ENCODE assay signal across 17 cellular contexts in the genomic region with DNA sequence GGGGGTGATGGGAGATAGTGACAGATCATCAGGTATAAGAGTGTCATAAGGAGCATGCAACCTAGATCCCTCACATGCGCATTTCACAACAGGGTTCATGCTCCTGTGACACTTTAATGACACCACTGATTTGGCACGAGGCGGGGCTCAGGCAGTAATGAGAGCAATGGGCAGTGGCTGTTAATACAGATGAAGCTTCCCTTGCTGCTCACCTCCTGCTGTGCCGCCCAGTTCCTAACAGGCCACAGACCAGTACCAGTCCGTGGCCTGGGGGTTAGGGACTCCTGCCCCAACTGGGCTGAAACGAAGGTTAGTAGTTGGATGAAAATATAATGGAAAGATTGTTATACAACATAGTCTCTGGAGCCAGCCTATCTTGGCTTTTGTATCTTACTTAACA.
A peak's percentile ranks its signal among the peaks of the same experiment; 100 is the strongest.
DNase-seq lines count a peak whose midpoint lies in the region; ATAC-seq and TF ChIP-seq lines count a peak whose summit lies in the region.
"Had no signal": no experiment of that assay in that cellular context is flagged by ENCODE, and none has a peak within 500 bp of the region (broad histone marks: within the 10 kb centered on the region; RNA-seq: fewer than 3 reads in every experiment).

No MANE protein-coding gene starts in this region.

- H4K91ac ChIP-seq in H9 (ENCODE audit: insufficient read length, low read depth, low read length) = no peak overlapping the region

- POLR2A ChIA-PET in WTC11 (lab: Charles Lee) = no interaction called here

- no peaks in the 10 kb centered on the region for H3K79me1 ChIP-seq in mesendoderm (ENCODE audit: low read length)
- H3K79me1 ChIP-seq in H9 (ENCODE audit: insufficient read depth, low read depth, low read length, poor library complexity, severe bottlenecking) = no peaks in the 10 kb centered on the region

- no peak overlapping the region for H3K27ac Mint-ChIP-seq in WTC11
- no peak overlapping the region for H3K27ac Mint-ChIP-seq in H9
- H3K27ac Mint-ChIP-seq: CD14-positive monocyte, HFFc6 had no signal

- H3K56ac ChIP-seq in mesendoderm (ENCODE audit: low read length) (no peak overlapping the region), H9 (ENCODE audit: insufficient read length, low read depth, low read length) (no peak overlapping the region)

- peaks cover 17% of the 10 kb centered on the region for H3K4me1 Mint-ChIP-seq in WTC11
- H3K4me1 Mint-ChIP-seq in H9 = peaks cover 3 to 12% of the 10 kb centered on the region in 2 experiments
- H3K4me1 Mint-ChIP-seq: CD14-positive monocyte; CD4-positive, alpha-beta memory T cell had no signal

- H2BK5ac ChIP-seq in mesendoderm (ENCODE audit: low read length) (no peak overlapping the region), H9 (ENCODE audit: insufficient read length, low read length) (no peak overlapping the region)

- H3K4me3 Mint-ChIP-seq in WTC11 (no peak overlapping the region), H9 (no peak overlapping the region)
- H3K4me3 Mint-ChIP-seq: CD14-positive monocyte; CD4-positive, alpha-beta memory T cell; HFFc6 had no signal

- H3K27me3 ChIP-seq in heart right ventricle (no peaks in the 10 kb centered on the region), mesendoderm (ENCODE audit: insufficient read depth, low read length, poor library complexity) (no peaks in the 10 kb centered on the region), H9 (ENCODE audit: insufficient read depth, low read length) (no peaks in the 10 kb centered on the region)
- H3K27me3 ChIP-seq: BLaER1 had no signal

- no peak overlapping the region for H2BK12ac ChIP-seq in H9 (ENCODE audit: insufficient read length, low read depth, low read length)

- H3K18ac ChIP-seq in mesendoderm (ENCODE audit: low read length) (no peak overlapping the region), H9 (ENCODE audit: insufficient read length, low read depth, low read length) (no peak overlapping the region)

- no peaks in the 10 kb centered on the region for H3K27me3 Mint-ChIP-seq in WTC11 (ENCODE audit: low read depth)
- no peaks in the 10 kb centered on the region for H3K27me3 Mint-ChIP-seq in H9 (ENCODE audit: low read depth)
- H3K27me3 Mint-ChIP-seq: CD4-positive, alpha-beta memory T cell had no signal

- H3K79me2 ChIP-seq in mesendoderm (ENCODE audit: control insufficient read depth, insufficient read depth, low read length) (no peaks in the 10 kb centered on the region), H9 (ENCODE audit: insufficient read depth, low read length) (no peaks in the 10 kb centered on the region)

- CTCF ChIA-PET in WTC11 (lab: Charles Lee) = interaction anchor here (0.6 to 1.0 kb wide), 2 partner anchors 210 to 294 kb away, joined by 4 to 5 read pairs; no protein-coding TSS in a partner anchor

- ATAC-seq in Right ventricle myocardium superior (ENCODE audit: poor library complexity) = no peak
- no peak for ATAC-seq in heart right ventricle
- ATAC-seq in WTC11 = no peak
- no peak for ATAC-seq in HG02623 (IDR thresholded peaks at IDR 0.05; ENCODE audit: unreplicated experiment)
- ATAC-seq: GM12878 had no signal

- no peak overlapping the region for H2AFZ ChIP-seq in H9 (ENCODE audit: low read length)

- H3K36me3 Mint-ChIP-seq in WTC11 (no peaks in the 10 kb centered on the region), H9 (ENCODE audit: insufficient read depth in 1 of 3, low read depth in 3 of 3) (no peaks in the 10 kb centered on the region)
- H3K36me3 Mint-ChIP-seq: CD14-positive monocyte; CD4-positive, alpha-beta memory T cell had no signal

- TF ChIP-seq CTCF in heart right ventricle (IDR thresholded peaks at IDR 0.05) (no peak), WTC11 (IDR thresholded peaks at IDR 0.05) (no peak), H9 (conservative IDR thresholded peaks at IDR 0.05) (no peak)

- H3K23me2 ChIP-seq in H9 (ENCODE audit: insufficient read length, low read depth, low read length, poor library complexity, severe bottlenecking) = no peaks in the 10 kb centered on the region

- WGBS in heart right ventricle, 2 donors = 93% methylated on average over 6 of the region's 6 CpGs
- WGBS in mesendoderm (ENCODE audit: extremely low coverage, insufficient coverage, low lambda C conversion rate) = no CpG with 5 or more reads among the region's 6 CpGs
- no CpG with 5 or more reads among the region's 6 CpGs for WGBS in H9 (ENCODE audit: extremely low coverage, insufficient read length, low lambda C conversion rate)

- DNase-seq in Right ventricle myocardium superior = peak; percentile 20
- no peak for DNase-seq in heart right ventricle
- DNase-seq in WTC11 (ENCODE audit: low spot score) = peak; percentile 22
- DNase-seq in mesendoderm = peak; percentile 50
- no peak for DNase-seq in G401 (ENCODE audit: low spot score)
- DNase-seq in H9 = no peak
- no peak for DNase-seq in effector CD8-positive, alpha-beta T cell (lab: John Stamatoyannopoulos, UW)
- DNase-seq: 8988T; CD4-positive, alpha-beta memory T cell; DMS153; DMS79; HCEC 1CT; HFFc6 had no signal

- H3K4me1 ChIP-seq in heart right ventricle (peaks cover 0 to 6% (median 0%) of the 10 kb centered on the region in 9 donors), mesendoderm (ENCODE audit: control insufficient read depth, low read depth, low read length) (no peaks in the 10 kb centered on the region), H9 (ENCODE audit: insufficient read depth, low read length) (no peaks in the 10 kb centered on the region)
- H3K4me1 ChIP-seq: BLaER1 had no signal

- H4K8ac ChIP-seq in mesendoderm (ENCODE audit: low read depth, low read length) = no peak overlapping the region
- H4K8ac ChIP-seq in H9 (replicated peaks; ENCODE audit: insufficient read length, low read depth, low read length) = no peak overlapping the region

- H3K4ac ChIP-seq in mesendoderm (ENCODE audit: low read depth, low read length) (no peak overlapping the region), H9 (ENCODE audit: low read depth, low read length) (no peak overlapping the region)

- H4K20me1 ChIP-seq in H9 (ENCODE audit: control insufficient read depth, insufficient read depth, insufficient read length) = no peaks in the 10 kb centered on the region
- H4K20me1 ChIP-seq: BLaER1 had no signal

- H3K9ac ChIP-seq in mesendoderm (ENCODE audit: low read length) (no peak overlapping the region), H9 (ENCODE audit: extremely low read depth, insufficient read length, low read length) (no peak overlapping the region)
- H3K9ac ChIP-seq: BLaER1 had no signal

- H2BK20ac ChIP-seq in H9 (ENCODE audit: low read depth, low read length, poor library complexity, severe bottlenecking) = no peak overlapping the region

- H2AK5ac ChIP-seq in mesendoderm (ENCODE audit: low read length) (no peak overlapping the region), H9 (ENCODE audit: insufficient read length, low read length) (no peak overlapping the region)

- no peaks in the 10 kb centered on the region for H3K9me3 ChIP-seq in heart right ventricle
- H3K9me3 ChIP-seq in H9 (ENCODE audit: control insufficient read depth, low read depth, low read length) = no peaks in the 10 kb centered on the region
- H3K9me3 ChIP-seq: BLaER1 had no signal

- H3K4me3 ChIP-seq in heart right ventricle (no peak overlapping the region), mesendoderm (ENCODE audit: low read length) (no peak overlapping the region)
- H3K4me3 ChIP-seq: BLaER1, GM12878 had no signal

- H2BK120ac ChIP-seq in mesendoderm (ENCODE audit: low read depth, low read length) = no peak overlapping the region
- no peak overlapping the region for H2BK120ac ChIP-seq in H9 (ENCODE audit: low read depth, low read length, poor library complexity, severe bottlenecking)

- intact Hi-C loops in Right ventricle myocardium superior (cut with DNase I) (no loop called here), heart right ventricle (cut with DNase I) (no loop called here)

- no peak overlapping the region for H3T11ph ChIP-seq in H9 (ENCODE audit: low read length)

- in situ Hi-C loops in G401 (cut with HindIII; ENCODE audit: low sequenced_read_pairs) = no loop called here

- H3K27ac ChIP-seq in heart right ventricle (no peak overlapping the region), mesendoderm (ENCODE audit: low read depth, low read length) (no peak overlapping the region), H9 (ENCODE audit: insufficient read length, low read depth, low read length) (no peak overlapping the region)
- H3K27ac ChIP-seq: BLaER1 had no signal

- H3K4me2 ChIP-seq in mesendoderm (ENCODE audit: low read length) (no peak overlapping the region), H9 (ENCODE audit: insufficient read depth, insufficient read length, low read length) (no peak overlapping the region)
- H3K4me2 ChIP-seq: BLaER1 had no signal

- H2BK15ac ChIP-seq in mesendoderm (replicated peaks; ENCODE audit: low read depth) (no peak overlapping the region), H9 (ENCODE audit: low read depth, low read length) (no peak overlapping the region)

- no peak overlapping the region for H3K14ac ChIP-seq in H9 (ENCODE audit: insufficient read depth, low read length)

- H3K36me3 ChIP-seq in heart right ventricle (no peaks in the 10 kb centered on the region), mesendoderm (ENCODE audit: control insufficient read depth, insufficient read depth, low read length) (no peaks in the 10 kb centered on the region)
- H3K36me3 ChIP-seq: BLaER1 had no signal

- H3K9me3 Mint-ChIP-seq in WTC11 (peaks cover 7% of the 10 kb centered on the region; the same call in 1 of the 2 replicates), H9 (no peaks in the 10 kb centered on the region)
- H3K9me3 Mint-ChIP-seq: HFFc6 had no signal

- H4K5ac ChIP-seq in mesendoderm (ENCODE audit: low read length) = no peak overlapping the region
- no peak overlapping the region for H4K5ac ChIP-seq in H9 (ENCODE audit: insufficient read length, low read depth, low read length)

- H3K23ac ChIP-seq in mesendoderm (ENCODE audit: low read length) = no peak overlapping the region
- H3K23ac ChIP-seq in H9 (ENCODE audit: insufficient read length, low read depth, low read length) = no peak overlapping the region

TF ChIP-seq in WTC11, 78 proteins besides CTCF, POLR2A, EP300 and RAD21 (continues in another document):
- TF ChIP-seq, protein P1, sequence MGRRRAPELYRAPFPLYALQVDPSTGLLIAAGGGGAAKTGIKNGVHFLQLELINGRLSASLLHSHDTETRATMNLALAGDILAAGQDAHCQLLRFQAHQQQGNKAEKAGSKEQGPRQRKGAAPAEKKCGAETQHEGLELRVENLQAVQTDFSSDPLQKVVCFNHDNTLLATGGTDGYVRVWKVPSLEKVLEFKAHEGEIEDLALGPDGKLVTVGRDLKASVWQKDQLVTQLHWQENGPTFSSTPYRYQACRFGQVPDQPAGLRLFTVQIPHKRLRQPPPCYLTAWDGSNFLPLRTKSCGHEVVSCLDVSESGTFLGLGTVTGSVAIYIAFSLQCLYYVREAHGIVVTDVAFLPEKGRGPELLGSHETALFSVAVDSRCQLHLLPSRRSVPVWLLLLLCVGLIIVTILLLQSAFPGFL (CRISPR knock-in tag; IDR thresholded peaks at IDR 0.05; ENCODE audit: borderline replicate concordance) = no peak
- TF ChIP-seq NR1H2 (CRISPR knock-in tag; IDR thresholded peaks at IDR 0.05) (no peak), FOXJ3 (CRISPR knock-in tag; IDR thresholded peaks at IDR 0.05; ENCODE audit: borderline replicate concordance) (no peak), PRRX2 (CRISPR knock-in tag; IDR thresholded peaks at IDR 0.05) (no peak)

Comparison
In these comparisons a context has a peak if more than half of its experiments do, and no peak if none do; other contexts are left out.
1. DNase-seq: peak in Right ventricle myocardium superior (single experiment), WTC11 (single experiment) and mesendoderm (single experiment); none in heart right ventricle (0 of 2), G401 (single experiment), H9 (single experiment) and effector CD8-positive, alpha-beta T cell (single experiment).